Comparison of ENCODE assay signal across 21 cellular contexts in the genomic region with DNA sequence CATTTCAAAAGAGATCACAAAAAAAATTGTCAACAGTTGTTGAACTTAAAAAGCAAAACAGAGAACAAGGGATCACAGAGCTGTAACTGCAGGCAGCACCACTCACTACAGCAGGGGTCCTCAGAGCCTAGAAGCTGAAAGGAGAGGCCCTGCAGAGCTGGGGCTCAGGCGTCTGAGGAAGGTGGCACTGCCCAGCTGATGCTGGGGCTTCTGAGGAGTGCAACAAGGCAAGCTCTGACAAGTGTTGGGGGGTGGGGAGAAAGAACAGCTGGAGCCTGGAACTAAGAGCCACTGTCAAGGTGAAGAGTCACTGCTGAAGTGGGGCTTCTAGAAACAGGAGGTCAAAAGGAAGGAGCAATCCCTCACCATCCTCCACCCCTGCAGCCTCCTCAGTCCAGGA. TPM values are rescaled to one million over a fixed set of nuclear protein-coding genes. Genes with fewer than 3 reads are reported as not detected.
DNase-seq lines count a peak whose midpoint lies in the region; TF ChIP-seq lines count a peak whose summit lies in the region.
"Had no signal": no experiment of that assay in that cellular context is flagged by ENCODE, and none has a peak within 500 bp of the region (broad histone marks: within the 10 kb centered on the region; RNA-seq: fewer than 3 reads in every experiment).

No MANE protein-coding gene starts in this region.

- H3K27me3 ChIP-seq in sigmoid colon = no peaks in the 10 kb centered on the region
- H3K27me3 ChIP-seq: hepatocyte, MG63, right atrium auricular region, suprapubic skin had no signal

- no peaks in the 10 kb centered on the region for H3K9me3 ChIP-seq in sigmoid colon
- H3K9me3 ChIP-seq: MG63, right atrium auricular region, suprapubic skin had no signal

- intact Hi-C loops in sigmoid colon (cut with DNase I) = no loop called here

- no peak for TF ChIP-seq CTCF in sigmoid colon (IDR thresholded peaks at IDR 0.05)

- H3K36me3 ChIP-seq in sigmoid colon = no peaks in the 10 kb centered on the region
- H3K36me3 ChIP-seq: MG63, right atrium auricular region, suprapubic skin had no signal

- peak overlapping the region in 3 of 4 donors; percentile 49 to 71 (median 65) for H3K27ac ChIP-seq in sigmoid colon
- H3K27ac ChIP-seq: hepatocyte, right atrium auricular region, suprapubic skin had no signal

- peaks cover 0 to 31% (median 24%) of the 10 kb centered on the region in 4 donors for H3K4me1 ChIP-seq in sigmoid colon
- H3K4me1 ChIP-seq: right atrium auricular region, suprapubic skin had no signal

- no peak overlapping the region for H3K4me3 ChIP-seq in sigmoid colon
- H3K4me3 ChIP-seq: hepatocyte, MG63, right atrium auricular region, suprapubic skin had no signal

- no peak for TF ChIP-seq POLR2A in sigmoid colon (IDR thresholded peaks at IDR 0.05)

- TF ChIP-seq EP300 in sigmoid colon (IDR thresholded peaks at IDR 0.05) = no peak

- DNase-seq in NCI-H2107 treated with DMSO at 0.1 percent for 48 hours (lab: John Stamatoyannopoulos, UW; ENCODE audit: unreplicated experiment) = peak; percentile 56
- DNase-seq in NCI-H2107 (lab: John Stamatoyannopoulos, UW) = no peak
- peak; percentile 77 for DNase-seq in NCI-H345 (lab: John Stamatoyannopoulos, UW)
- peak; percentile 35 for DNase-seq in fibroblast of peridontal ligament (ENCODE audit: extremely low read depth)
- no peak for DNase-seq in sigmoid colon
- no peak for DNase-seq in kidney glomerular epithelial cell (lab: John Stamatoyannopoulos, UW)
- no peak for DNase-seq in activated T-cell treated with anti-CD3 and anti-CD28 coated beads, Interleukin-2, amount 50 U/mL, for 1 hour
- DNase-seq in SW480 (ENCODE audit: low spot score) = no peak
- DNase-seq: activated CD4-positive, alpha-beta T cell treated with anti-CD3 and anti-CD28 coated beads for 48 hours; activated CD8-positive, alpha-beta memory T cell treated with anti-CD3 and anti-CD28 coated beads, Interleukin-2, amount 50 U/mL, for 48 hours; activated effector memory CD4-positive, alpha-beta T cell treated with Interleukin-2 at 50 U/mL for 16 hours; activated naive CD8-positive, alpha-beta T cell treated with anti-CD3 and anti-CD28 coated beads, Interleukin-2, amount 50 U/mL, for 24 hours; cortex of kidney; islet precursor cell; MG63; NCI-H187 treated with DMSO at 0.1 percent for 48 hours; SHP77; T-cell had no signal

- WGBS in sigmoid colon, 2 donors = 60 to 83% methylated on average over 1 of the region's 1 CpG

RNA-seq across cellular contexts. Expression of a gene that starts 46.2 kb away (rescaled TPM):
- total RNA-seq in sigmoid colon = 1 to 10 TPM; 1.7 to 5.0 (median 3.2) TPM
- 1 to 10 TPM in 2 of 3 donors, not detected in 1; 1.1 to 1.2 TPM for polyA plus RNA-seq in sigmoid colon

Comparison
In these comparisons a context has a peak if more than half of its experiments do, and no peak if none do; other contexts are left out.
1. DNase-seq: peak in NCI-H2107 treated with DMSO at 0.1 percent for 48 hours (single experiment), NCI-H345 (single experiment) and fibroblast of peridontal ligament (single experiment); none in NCI-H2107 (single experiment), sigmoid colon (single experiment), kidney glomerular epithelial cell (single experiment), activated T-cell treated with anti-CD3 and anti-CD28 coated beads, Interleukin-2, amount 50 U/mL, for 1 hour (single experiment) and SW480 (single experiment).